In the genomic region with DNA sequence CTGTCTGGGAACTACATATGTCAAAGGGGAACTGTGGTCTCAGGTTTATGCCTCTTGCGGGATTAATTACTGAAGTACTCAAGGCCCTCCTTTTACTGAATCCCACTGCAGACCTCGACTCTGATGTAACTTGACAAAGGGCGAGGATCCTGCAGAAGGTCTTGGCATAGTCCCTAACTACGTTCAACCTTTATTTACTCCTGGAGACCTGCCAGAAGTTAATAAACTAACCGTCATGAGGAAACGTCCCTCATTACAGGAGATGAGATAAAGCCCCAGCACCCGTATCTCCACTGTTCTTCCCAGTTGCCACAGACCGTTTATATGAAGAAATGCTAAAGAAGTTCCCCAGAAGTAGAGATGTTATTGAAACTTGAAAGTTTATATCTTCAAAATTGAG, we compare ENCODE assay signal across 11 cellular contexts.
DNase-seq lines count a peak whose midpoint lies in the region; ATAC-seq and TF ChIP-seq lines count a peak whose summit lies in the region.
"Had no signal": no experiment of that assay in that cellular context is flagged by ENCODE, and none has a peak within 500 bp of the region (broad histone marks: within the 10 kb centered on the region; RNA-seq: fewer than 3 reads in every experiment).

No MANE protein-coding gene starts in this region.

- DNase-seq in CMK (ENCODE audit: low read depth) (peak; percentile 24), NCI-H1105 (lab: John Stamatoyannopoulos, UW) (peak; percentile 92), progenitor cell of endocrine pancreas (ENCODE audit: low spot score, unreplicated experiment) (no peak), cerebellar cortex (ENCODE audit: low spot score) (no peak)
- no peak for DNase-seq in stimulated activated naive CD4-positive, alpha-beta T cell (lab: John Stamatoyannopoulos, UW)
- DNase-seq: hippocampal formation, NCI-H1930 had no signal

- H3K36me3 Mint-ChIP-seq in activated T-helper 17 cell treated with anti-CD3 and anti-CD28 coated beads, Interleukin-2, amount 50 U/mL, for 72 hours (ENCODE audit: low read depth) = peaks cover 92% of the 10 kb centered on the region
- H3K36me3 Mint-ChIP-seq in progenitor cell of endocrine pancreas (ENCODE audit: insufficient read depth) = peaks cover 40% of the 10 kb centered on the region

- ATAC-seq in activated T-helper 17 cell treated with anti-CD3 and anti-CD28 coated beads, Interleukin-2, amount 50 U/mL, for 72 hours (replicated peaks) = no peak
- ATAC-seq in GM21528 (IDR thresholded peaks at IDR 0.05; ENCODE audit: low FRiP score, unreplicated experiment) = no peak
- no peak for ATAC-seq in GM18498 (IDR thresholded peaks at IDR 0.05; ENCODE audit: unreplicated experiment)

- no peak overlapping the region for H3K4me3 Mint-ChIP-seq in activated T-helper 17 cell treated with anti-CD3 and anti-CD28 coated beads, Interleukin-2, amount 50 U/mL, for 72 hours
- no peak overlapping the region for H3K4me3 Mint-ChIP-seq in progenitor cell of endocrine pancreas (ENCODE audit: low read depth)
- H3K4me3 Mint-ChIP-seq: mesothelial cell of epicardium had no signal

- H3K9me3 Mint-ChIP-seq in activated T-helper 17 cell treated with anti-CD3 and anti-CD28 coated beads, Interleukin-2, amount 50 U/mL, for 72 hours = no peaks in the 10 kb centered on the region
- H3K9me3 Mint-ChIP-seq in progenitor cell of endocrine pancreas (ENCODE audit: low read depth) = no peaks in the 10 kb centered on the region

- H3K4me1 Mint-ChIP-seq in activated T-helper 17 cell treated with anti-CD3 and anti-CD28 coated beads, Interleukin-2, amount 50 U/mL, for 72 hours = peaks cover 40% of the 10 kb centered on the region
- peaks cover 9% of the 10 kb centered on the region for H3K4me1 Mint-ChIP-seq in progenitor cell of endocrine pancreas (ENCODE audit: low read depth)

- no peaks in the 10 kb centered on the region for H3K27me3 Mint-ChIP-seq in activated T-helper 17 cell treated with anti-CD3 and anti-CD28 coated beads, Interleukin-2, amount 50 U/mL, for 72 hours
- H3K27me3 Mint-ChIP-seq in progenitor cell of endocrine pancreas = no peaks in the 10 kb centered on the region

- peak overlapping the region; percentile 97 for H3K27ac Mint-ChIP-seq in activated T-helper 17 cell treated with anti-CD3 and anti-CD28 coated beads, Interleukin-2, amount 50 U/mL, for 72 hours
- H3K27ac Mint-ChIP-seq in progenitor cell of endocrine pancreas = peak overlapping the region; percentile 21
- H3K27ac Mint-ChIP-seq: mesothelial cell of epicardium had no signal

- no peak for TF ChIP-seq CTCF in progenitor cell of endocrine pancreas (IDR thresholded peaks at IDR 0.05; ENCODE audit: unreplicated experiment)

Comparison
In these comparisons a context has a peak if more than half of its experiments do, and no peak if none do; other contexts are left out.
1. DNase-seq: peak in CMK (single experiment) and NCI-H1105 (single experiment); none in progenitor cell of endocrine pancreas (single experiment), cerebellar cortex (single experiment) and stimulated activated naive CD4-positive, alpha-beta T cell (0 of 6).